26 cellular contexts compared by ENCODE assay signal in genomic region chr13:101567841-101568240, GRCh38.
"Had no signal": no experiment of that assay in that cellular context is flagged by ENCODE, and none has a peak within 500 bp of the region (broad histone marks: within the 10 kb centered on the region; RNA-seq: fewer than 3 reads in every experiment).

No MANE protein-coding gene starts in this region.

- H3K27me3 ChIP-seq: ascending aorta, body of pancreas, MG63, Peyer's patch, SJCRH30 had no signal

- DNase-seq: activated B cell treated with CpG ODN at 0.5 μM for 24 hours; activated CD4-positive, alpha-beta T cell treated with anti-CD3 and anti-CD28 coated beads for 1 hour; activated CD4-positive, alpha-beta T cell treated with anti-CD3 and anti-CD28 coated beads, Interleukin-2, amount 10 ng/mL, durations not matched to agents 24 days and 14 days; activated CD4-positive, alpha-beta T cell treated with anti-CD3 and anti-CD28 coated beads, Interleukin-2, amount 50 U/mL, for 48 hours; activated CD8-positive, alpha-beta memory T cell treated with anti-CD3 and anti-CD28 coated beads, Interleukin-2, amount 10 ng/mL, durations not matched to agents 7 days and 5 days; activated effector memory CD4-positive, alpha-beta T cell treated with Interleukin-2 at 50 U/mL for 16 hours; activated naive CD4-positive, alpha-beta T cell; activated T-cell treated with anti-CD3 and anti-CD28 coated beads, Interleukin-2, amount 50 U/mL, for 24 hours; amniotic stem cell; body of pancreas; central memory CD4-positive, alpha-beta T cell; MG63; NCI-H1105; NCI-H1436; NCI-H1694 treated with DMSO at 0.1 percent for 48 hours; NCI-H2081; NCI-H510A treated with DMSO at 0.1 percent for 48 hours; NCI-H69; Peyer's patch; Right ventricle myocardium superior; SJCRH30; T-helper 17 cell; T-helper 9 cell had no signal

- H3K36me3 ChIP-seq: ascending aorta, MG63, Peyer's patch, SJCRH30 had no signal

- ATAC-seq: activated CD8-positive, alpha-beta memory T cell treated with anti-CD3 and anti-CD28 coated beads, Interleukin-2, amount 10 ng/mL, durations not matched to agents 7 days and 5 days; body of pancreas; T-helper 17 cell had no signal

- H3K27ac ChIP-seq: ascending aorta, body of pancreas, KMS-11, Peyer's patch, RWPE1, SJCRH30 had no signal

- H3K9ac ChIP-seq: KMS-11 had no signal

- H3K4me2 ChIP-seq: KMS-11 had no signal

- H3K4me3 ChIP-seq: ascending aorta, body of pancreas, MG63, Peyer's patch, SJCRH30 had no signal

- H3K4me1 ChIP-seq: body of pancreas, Peyer's patch, SJCRH30 had no signal

- H3K9me3 ChIP-seq: ascending aorta, body of pancreas, MG63, Peyer's patch, SJCRH30 had no signal
